In genomic region chr17:5078106-5079028, GRCh38 we compare ENCODE assay signal across 8 cellular contexts. TPM values are rescaled to one million over a fixed set of nuclear protein-coding genes. Genes with fewer than 3 reads are reported as not detected.
A peak's percentile ranks its signal among the peaks of the same experiment; 100 is the strongest.
DNase-seq lines count a peak whose midpoint lies in the region; ATAC-seq, FAIRE-seq and TF ChIP-seq lines count a peak whose summit lies in the region.

TSS of gene ZFP3 (plus strand) at chr17:5078467. CDS start at chr17:5091505, 13,038 bp downstream.

- 70% methylated on average over 67 of the region's 75 CpGs; no CpG with 5 or more reads in 1 of the 2 experiments for WGBS in H1 (ENCODE audit: extremely low coverage in 1 of 2, insufficient coverage in 1 of 2, insufficient read length in 1 of 2, insufficient replicate concordance in 2 of 2, low coverage in 1 of 2, low lambda C conversion rate in 2 of 2, missing lambda C conversion rate in 1 of 2), 2 experiments

- H3K79me2 ChIP-seq in H1 (ENCODE audit: control insufficient read depth in 1 of 2, insufficient read depth in 2 of 2, low read length in 2 of 2), result no peaks in the 10 kb centered on the region

- CTCF ChIA-PET in H1 (lab: Charles Lee; ENCODE audit: partially characterized antibody), result interaction anchor here (0.7 to 1.9 kb wide), 6 partner anchors 10 to 113 kb away, joined by 3 to 9 read pairs (median 4); no protein-coding TSS in a partner anchor

- H3K18ac ChIP-seq in H1 (ENCODE audit: extremely low read depth, low read length), result peak within 1 kb of the TSS; percentile 40

- H2BK5ac ChIP-seq in H1 (ENCODE audit: low read depth, low read length), result peak within 1 kb of the TSS; percentile 47; the same call in 1 of the 2 replicates

- no peak within 1 kb of the TSS for H2BK120ac ChIP-seq in H1 (replicated peaks; ENCODE audit: low read depth, low read length)

- no peak within 1 kb of the TSS for H3K4ac ChIP-seq in H1 (replicated peaks; ENCODE audit: insufficient read length, low read depth, low read length)

- no peak within 1 kb of the TSS for H3K56ac ChIP-seq in H1 (replicated peaks; ENCODE audit: insufficient read length, low read depth, low read length)

- peaks cover 0 to 13% (median 8%) of the 10 kb centered on the region in 4 experiments; a peak in 5 of 7 replicates for H3K27me3 ChIP-seq in H1 (replicated peaks in 1 of 4; ENCODE audit: control insufficient read depth in 3 of 4, extremely low read depth in 1 of 4, insufficient read depth in 3 of 4, low read length in 3 of 4)

- no peak within 1 kb of the TSS for H3K23ac ChIP-seq in H1 (ENCODE audit: insufficient read length)

- no peak within 1 kb of the TSS for H2BK15ac ChIP-seq in H1 (ENCODE audit: low read length)

- peak within 1 kb of the TSS; percentile 81 for H4K8ac ChIP-seq in H1 (ENCODE audit: extremely low read depth, insufficient read depth, low read length)

- TF ChIP-seq CTCF in H1 (IDR thresholded peaks at IDR 0.05; ENCODE audit: control extremely low read depth in 1 of 3, insufficient read depth in 1 of 3, low read depth in 1 of 3, low read length in 3 of 3) (peak in 1 of 3 experiments; percentile 14; a peak in 1 of 4 replicates), mucosa of descending colon (IDR thresholded peaks at IDR 0.05) (no peak)

- ATAC-seq in GM18502 (IDR thresholded peaks at IDR 0.05; ENCODE audit: poor library complexity, unreplicated experiment), result peak; percentile 89
- peak; percentile 81 for ATAC-seq in HG02938 (IDR thresholded peaks at IDR 0.05; ENCODE audit: unreplicated experiment)
- peak; percentile 99 for ATAC-seq in mucosa of descending colon

- H3K4me1 ChIP-seq in H1 (replicated peaks in 1 of 4; ENCODE audit: control insufficient read depth in 3 of 4, insufficient read depth in 4 of 4, low read length in 3 of 4) (no peaks in the 10 kb centered on the region; a peak in 1 of 7 replicates), mucosa of descending colon (ENCODE audit: low read depth) (peaks cover 4% of the 10 kb centered on the region)

- POLR2A ChIA-PET in H1 (lab: Charles Lee; ENCODE audit: partially characterized antibody), result interaction anchor here (0.8 to 3.1 kb wide), 9 partner anchors 11 to 98 kb away, joined by 3 to 12 read pairs (median 3); no protein-coding TSS in a partner anchor

- no peak within 1 kb of the TSS for H4K5ac ChIP-seq in H1 (ENCODE audit: insufficient read length, low read depth, low read length)

- TF ChIP-seq POLR2A in H1 (IDR thresholded peaks at IDR 0.05; ENCODE audit: control extremely low read depth in 1 of 2, low read depth in 2 of 2, low read length in 2 of 2), result no peak

- H2AK5ac ChIP-seq in H1 (ENCODE audit: low read depth, low read length), result no peak within 1 kb of the TSS

- H3K36me3 ChIP-seq in H1 (ENCODE audit: control insufficient read depth in 2 of 4, insufficient read depth in 4 of 4, low read length in 3 of 4) (no peaks in the 10 kb centered on the region), mucosa of descending colon (ENCODE audit: low read depth) (no peaks in the 10 kb centered on the region)

- no peak for TF ChIP-seq EP300 in H1 (IDR thresholded peaks at IDR 0.05; ENCODE audit: borderline replicate concordance in 1 of 2, low read depth in 2 of 2, low read length in 2 of 2)

- no peak within 1 kb of the TSS for H3K14ac ChIP-seq in H1 (ENCODE audit: insufficient read length)

- peak within 1 kb of the TSS; percentile 14 to 53 (median 26); a peak in 7 of 8 replicates for H3K4me3 ChIP-seq in H1 (ENCODE audit: extremely low read depth in 1 of 4, insufficient read depth in 2 of 4, low read depth in 3 of 4, low read length in 4 of 4)
- peak within 1 kb of the TSS; percentile 68 for H3K4me3 ChIP-seq in mucosa of descending colon

- no peak for FAIRE-seq in H1 (lab: Jason Lieb, UNC)

- TF ChIP-seq RAD21 in H1 (IDR thresholded peaks at IDR 0.05 in 1 of 2, conservative IDR thresholded peaks at IDR 0.05 in 1 of 2; ENCODE audit: low read depth in 2 of 2, low read length in 2 of 2), result no peak

- H3K4me2 ChIP-seq in H1 (ENCODE audit: insufficient read depth in 1 of 2, low read depth in 2 of 2, low read length in 2 of 2), result peak within 1 kb of the TSS; percentile 35 to 40

- DNase-seq in NCI-H446 (lab: John Stamatoyannopoulos, UW) (peak; percentile 44 to 82), H1 (ENCODE audit: low read depth in 1 of 2, low spot score in 2 of 2) (peak; percentile 10 to 61), mucosa of descending colon (peak; percentile 87 to 93 (median 92)), dedifferentiated amniotic fluid mesenchymal stem cell (ENCODE audit: extremely low spot score) (no peak)
- DNase-seq in activated CD8-positive, alpha-beta memory T cell treated with anti-CD3 and anti-CD28 coated beads for 24 hours, result peak; percentile 92
- DNase-seq in stimulated activated CD8-positive, alpha-beta memory T cell treated with anti-CD3 and anti-CD28 coated beads, Interleukin-2, amount 100 ng/mL, for 1 hour (ENCODE audit: low read depth in 2 of 2), result peak; percentile 51 to 53

- H3K27ac ChIP-seq in H1 (ENCODE audit: low read depth, low read length), result no peak within 1 kb of the TSS

- H3K9ac ChIP-seq in H1 (replicated peaks in 1 of 4; ENCODE audit: extremely low read depth in 1 of 4, low read depth in 3 of 4, low read length in 3 of 4), result no peak within 1 kb of the TSS

- H2AFZ ChIP-seq in H1 (ENCODE audit: low read length), result peak within 1 kb of the TSS; percentile 59

- H2BK12ac ChIP-seq in H1 (ENCODE audit: low read depth, low read length), result 0 out of 2 replicates have a peak within 1 kb of the TSS, but pooled peaks have one; percentile 19

- intact Hi-C loops in mucosa of descending colon (cut with DNase I, micrococcal nuclease), result no loop called here

- no peaks in the 10 kb centered on the region for H3K79me1 ChIP-seq in H1 (ENCODE audit: low read depth, low read length)

- no peaks in the 10 kb centered on the region for H3K23me2 ChIP-seq in H1 (ENCODE audit: low read depth, low read length)

- H3K9me3 ChIP-seq in H1 (ENCODE audit: insufficient read depth in 2 of 2, low read depth in 1 of 2, low read length in 1 of 2) (no peaks in the 10 kb centered on the region; a peak in 1 of 4 replicates), mucosa of descending colon (peaks cover 16% of the 10 kb centered on the region)

- no peaks in the 10 kb centered on the region for H4K20me1 ChIP-seq in H1 (replicated peaks in 1 of 2; ENCODE audit: control insufficient read depth in 1 of 2, insufficient read depth in 2 of 2, low read length in 2 of 2)

- H4K91ac ChIP-seq in H1 (replicated peaks; ENCODE audit: insufficient read length, low read length), result peak within 1 kb of the TSS; percentile 70

- no peak within 1 kb of the TSS for H2BK20ac ChIP-seq in H1 (ENCODE audit: low read length)

TF ChIP-seq in H1, 55 proteins besides CTCF, POLR2A, EP300 and RAD21:
- peak; percentile 72 for TF ChIP-seq GABPA (IDR thresholded peaks at IDR 0.05; ENCODE audit: borderline replicate concordance, insufficient read depth, low read length)
- peak; percentile 95 for TF ChIP-seq MAX (IDR thresholded peaks at IDR 0.05)
- TF ChIP-seq MAFK (IDR thresholded peaks at IDR 0.05; ENCODE audit: low read depth, low read length), result no peak
- TF ChIP-seq JUN (IDR thresholded peaks at IDR 0.05; ENCODE audit: low read depth, low read length), result no peak
- TF ChIP-seq SUZ12 (IDR thresholded peaks at IDR 0.05; ENCODE audit: low read length), result no peak
- TF ChIP-seq TCF12 (IDR thresholded peaks at IDR 0.05; ENCODE audit: low read depth, low read length), result no peak
- no peak for TF ChIP-seq CTBP2 (IDR thresholded peaks at IDR 0.05; ENCODE audit: borderline replicate concordance, insufficient read depth, insufficient read length, low read length)
- TF ChIP-seq E2F6 (IDR thresholded peaks at IDR 0.05), result peak; percentile 94
- no peak for TF ChIP-seq TAF7 (optimal IDR thresholded peaks at IDR 0.05; ENCODE audit: borderline replicate concordance, low read depth, low read length)
- peak; percentile 89 for TF ChIP-seq KDM4A (IDR thresholded peaks at IDR 0.05; ENCODE audit: low read depth, low read length, severe bottlenecking)
- 0 out of 2 replicates have a peak, but pooled peaks have one; percentile 24 for TF ChIP-seq TBP (IDR thresholded peaks at IDR 0.05; ENCODE audit: low read depth, low read length)
- TF ChIP-seq CREB1 (IDR thresholded peaks at IDR 0.05), result peak; percentile 44
- no peak for TF ChIP-seq CEBPB (IDR thresholded peaks at IDR 0.05; ENCODE audit: low read depth, low read length)
- TF ChIP-seq RBBP5 (IDR thresholded peaks at IDR 0.05; ENCODE audit: borderline replicate concordance, low read depth, low read length), result 0 out of 2 replicates have a peak, but pooled peaks have one; percentile 34
- TF ChIP-seq SP2 (IDR thresholded peaks at IDR 0.05; ENCODE audit: low read length), result peak; percentile 71
- 0 out of 2 replicates have a peak, but pooled peaks have one; percentile 28 for TF ChIP-seq PHF8 (conservative IDR thresholded peaks at IDR 0.05; ENCODE audit: low read depth, low read length)
- no peak for TF ChIP-seq TEAD4 (IDR thresholded peaks at IDR 0.05; ENCODE audit: low read depth, low read length)
- peak; percentile 40 for TF ChIP-seq ASH2L (IDR thresholded peaks at IDR 0.05; ENCODE audit: low read length)
- no peak for TF ChIP-seq FOSL1 (IDR thresholded peaks at IDR 0.05; ENCODE audit: insufficient read depth, low read depth, low read length)
- TF ChIP-seq YY1 (IDR thresholded peaks at IDR 0.05; ENCODE audit: low read depth, low read length), result no peak

RNA-seq across cellular contexts. Expression of gene ZFP3, which starts in this region (rescaled TPM):
- 0.15 and 0.17 TPM in 2 replicates for total RNA-seq in H1 (2021; fragmentation: NEBNext Ultra II Directional; extraction: Animal tissue kit (Norgen Biotek cat#: 25700))
- 0.31 and 0.44 TPM in 2 replicates for polyA plus RNA-seq in H1 (2011; rRNA removed)
- polyA plus RNA-seq in H1 (2011; cell fraction: cytosol; rRNA removed), result 0.37 TPM
- polyA plus RNA-seq in H1 (2011; cell fraction: nucleus; rRNA removed), result 0.20 TPM
- 0.28 to 0.39 TPM (median 0.34 TPM) in 4 replicates for polyA plus RNA-seq in H1 (2012, experiment 1 of 2)
- polyA plus RNA-seq in H1 (2012, experiment 2 of 2), result 0.03 TPM
- 0.39 TPM for polyA plus RNA-seq in H1 (2013, experiment 1 of 2)
- polyA plus RNA-seq in H1 (2013, experiment 2 of 2), result 0.33 TPM
- polyA minus RNA-seq in H1 (2011; rRNA and poly(A)+ RNA removed), result 0.49 and 0.66 TPM in 2 replicates
- 0.44 TPM for polyA minus RNA-seq in H1 (2011; cell fraction: cytosol; rRNA and poly(A)+ RNA removed)
- polyA minus RNA-seq in H1 (2011; cell fraction: nucleus; rRNA and poly(A)+ RNA removed), result 1.7 TPM
- total RNA-seq in mucosa of descending colon, result 10 to 100 TPM in 2 of 3 donors, 1 to 10 TPM in 1; 8.0 to 11.2 (median 10.8) TPM
